In genomic region chr7:117186218-117186617, GRCh38 we compare ENCODE assay signal across 24 cellular contexts.
DNase-seq lines count a peak whose midpoint lies in the region; ATAC-seq and TF ChIP-seq lines count a peak whose summit lies in the region.
"Had no signal": no experiment of that assay in that cellular context is flagged by ENCODE, and none has a peak within 500 bp of the region (broad histone marks: within the 10 kb centered on the region; RNA-seq: fewer than 3 reads in every experiment).

No MANE protein-coding gene starts in this region.

- peak; percentile 78 for ATAC-seq in SK-N-SH treated with all-trans-retinoic acid at 6 μM for 48 hours
- peak; percentile 59 for ATAC-seq in omental fat pad (ENCODE audit: low FRiP score)
- ATAC-seq in T-cell (replicated peaks in 1 of 4), result no peak
- ATAC-seq: activated T-helper 17 cell treated with anti-CD3 and anti-CD28 coated beads, Interleukin-2, amount 50 U/mL, for 72 hours; heart right ventricle; HepG2; left lobe of liver; Panc1; T-helper 17 cell; WTC11 had no signal

- CTCF ChIA-PET in T-cell (lab: Charles Lee), result no interaction called here

- H3K9me3 Mint-ChIP-seq in T-cell, result no peaks in the 10 kb centered on the region
- H3K9me3 Mint-ChIP-seq in activated naive CD8-positive, alpha-beta T cell treated with anti-CD3 and anti-CD28 coated beads for 36 hours, result peaks cover 3% of the 10 kb centered on the region
- H3K9me3 Mint-ChIP-seq: activated T-helper 17 cell treated with anti-CD3 and anti-CD28 coated beads, Interleukin-2, amount 50 U/mL, for 72 hours; CD14-positive monocyte; endodermal cell; WTC11 had no signal

- DNase-seq in EH (ENCODE audit: low read depth), result peak; percentile 27
- DNase-seq in choroid plexus epithelial cell (ENCODE audit: low read depth), result peak; percentile 68
- no peak for DNase-seq in omental fat pad (ENCODE audit: low spot score)
- no peak for DNase-seq in T-cell
- DNase-seq in activated T-cell treated with anti-CD3 and anti-CD28 coated beads, Interleukin-2, amount 50 U/mL, for 1 hour, result no peak
- no peak for DNase-seq in mucosa of gallbladder (ENCODE audit: low spot score)
- no peak for DNase-seq in activated naive CD8-positive, alpha-beta T cell treated with anti-CD3 and anti-CD28 coated beads for 36 hours
- DNase-seq: endodermal cell, heart right ventricle, NCI-H1105 treated with DMSO at 0.1 percent for 48 hours, NCI-H2081 treated with DMSO at 0.1 percent for 48 hours, T-helper 17 cell had no signal

- POLR2A ChIA-PET in T-cell (lab: Charles Lee), result no interaction called here

- no peaks in the 10 kb centered on the region for H3K4me1 Mint-ChIP-seq in T-cell
- peaks cover 2% of the 10 kb centered on the region for H3K4me1 Mint-ChIP-seq in activated naive CD8-positive, alpha-beta T cell treated with anti-CD3 and anti-CD28 coated beads for 36 hours
- H3K4me1 Mint-ChIP-seq: activated T-helper 17 cell treated with anti-CD3 and anti-CD28 coated beads, Interleukin-2, amount 50 U/mL, for 72 hours; T-helper 17 cell; WTC11 had no signal

- H3K27ac Mint-ChIP-seq in T-cell, result no peak overlapping the region
- H3K27ac Mint-ChIP-seq in activated naive CD8-positive, alpha-beta T cell treated with anti-CD3 and anti-CD28 coated beads for 36 hours, result no peak overlapping the region
- H3K27ac Mint-ChIP-seq: activated naive CD8-positive, alpha-beta T cell; activated T-helper 17 cell treated with anti-CD3 and anti-CD28 coated beads, Interleukin-2, amount 50 U/mL, for 72 hours; endodermal cell; T-helper 17 cell; WTC11 had no signal

- H3K4me3 ChIP-seq in choroid plexus epithelial cell (ENCODE audit: low read depth, low read length), result no peak overlapping the region
- H3K4me3 ChIP-seq: coronary artery, heart right ventricle, prostate gland, SJSA1, suprapubic skin had no signal

- peaks cover 26% of the 10 kb centered on the region for H3K36me3 Mint-ChIP-seq in T-cell
- H3K36me3 Mint-ChIP-seq in activated naive CD8-positive, alpha-beta T cell treated with anti-CD3 and anti-CD28 coated beads for 36 hours, result peaks cover 13% of the 10 kb centered on the region
- H3K36me3 Mint-ChIP-seq: WTC11 had no signal

- no peaks in the 10 kb centered on the region for H3K27me3 Mint-ChIP-seq in T-cell
- no peaks in the 10 kb centered on the region for H3K27me3 Mint-ChIP-seq in activated naive CD8-positive, alpha-beta T cell treated with anti-CD3 and anti-CD28 coated beads for 36 hours
- H3K27me3 Mint-ChIP-seq: activated naive CD8-positive, alpha-beta T cell; activated T-helper 17 cell treated with anti-CD3 and anti-CD28 coated beads, Interleukin-2, amount 50 U/mL, for 72 hours; T-helper 17 cell had no signal

- H3K4me3 Mint-ChIP-seq in T-cell, result no peak overlapping the region
- H3K4me3 Mint-ChIP-seq in activated naive CD8-positive, alpha-beta T cell treated with anti-CD3 and anti-CD28 coated beads for 36 hours, result no peak overlapping the region
- H3K4me3 Mint-ChIP-seq: activated naive CD8-positive, alpha-beta T cell; activated T-helper 17 cell treated with anti-CD3 and anti-CD28 coated beads, Interleukin-2, amount 50 U/mL, for 72 hours; CD14-positive monocyte; endodermal cell; T-helper 17 cell; WTC11 had no signal

- TF ChIP-seq CTCF in choroid plexus epithelial cell (conservative IDR thresholded peaks at IDR 0.05; ENCODE audit: low read depth, low read length) (no peak), omental fat pad (IDR thresholded peaks at IDR 0.05) (no peak)

TF ChIP-seq in SK-N-SH treated with all-trans-retinoic acid at 6 μM for 48 hours, 23 proteins besides CTCF, POLR2A, EP300 and RAD21:
- TF ChIP-seq PATZ1 (CRISPR knock-in tag; IDR thresholded peaks at IDR 0.05; ENCODE audit: borderline replicate concordance), result no peak
- 0 out of 2 replicates have a peak, but pooled peaks have one; percentile 22 for TF ChIP-seq ZFP3 (CRISPR knock-in tag; IDR thresholded peaks at IDR 0.05)

Comparison
In these comparisons a context has a peak if more than half of its experiments do, and no peak if none do; other contexts are left out.
1. DNase-seq: peak in EH (single experiment) and choroid plexus epithelial cell (single experiment); none in omental fat pad (single experiment), T-cell (0 of 34), activated T-cell treated with anti-CD3 and anti-CD28 coated beads, Interleukin-2, amount 50 U/mL, for 1 hour (single experiment), mucosa of gallbladder (single experiment) and activated naive CD8-positive, alpha-beta T cell treated with anti-CD3 and anti-CD28 coated beads for 36 hours (single experiment).
2. ATAC-seq: peak in SK-N-SH treated with all-trans-retinoic acid at 6 μM for 48 hours (single experiment) and omental fat pad (single experiment); none in T-cell (0 of 4).